10 cellular contexts compared by ENCODE assay signal in the genomic region with DNA sequence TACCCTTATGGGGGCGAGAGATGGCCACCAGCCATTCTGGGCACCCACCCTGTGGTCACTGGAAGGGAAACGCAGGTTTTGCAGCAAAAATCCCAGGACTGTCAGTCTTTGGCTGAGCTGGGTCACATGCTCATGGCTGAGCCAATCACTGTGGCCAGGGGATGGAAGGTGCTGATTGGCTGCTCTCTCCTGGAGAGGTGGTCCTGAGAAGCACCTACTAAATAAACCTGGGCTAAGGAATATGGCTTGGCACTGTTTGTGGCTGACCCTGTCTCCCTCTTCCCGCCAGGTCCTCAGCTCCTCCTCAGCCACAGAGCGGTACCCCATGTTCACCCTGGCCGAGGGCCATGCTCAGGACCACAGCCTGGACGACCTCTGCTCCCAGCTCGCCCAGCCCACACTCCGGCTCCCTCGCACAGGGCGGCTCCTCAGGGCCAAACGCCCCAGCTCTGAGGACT. TPM values are rescaled to one million over a fixed set of nuclear protein-coding genes. Genes with fewer than 3 reads are reported as not detected.
DNase-seq lines count a peak whose midpoint lies in the region; FAIRE-seq and TF ChIP-seq lines count a peak whose summit lies in the region.
"Had no signal": no experiment of that assay in that cellular context is flagged by ENCODE, and none has a peak within 500 bp of the region (broad histone marks: within the 10 kb centered on the region; RNA-seq: fewer than 3 reads in every experiment).

No MANE protein-coding gene starts in this region.

- TF ChIP-seq CTCF in GM12865 (IDR thresholded peaks at IDR 0.05; ENCODE audit: insufficient read depth, low read depth, low read length, missing control alignments) (no peak), SK-N-SH (IDR thresholded peaks at IDR 0.05) (no peak), brain microvascular endothelial cell (IDR thresholded peaks at IDR 0.05; ENCODE audit: low read depth, low read length, missing control alignments) (no peak), chondrocyte (IDR thresholded peaks at IDR 0.05) (no peak)

- H3K4me1 Mint-ChIP-seq in chondrocyte (ENCODE audit: low read depth): no peaks in the 10 kb centered on the region

- H3K79me2 ChIP-seq in SK-N-SH (ENCODE audit: insufficient read depth): no peaks in the 10 kb centered on the region

- no peaks in the 10 kb centered on the region for H3K27me3 ChIP-seq in SK-N-SH (ENCODE audit: insufficient read depth)
- H3K27me3 ChIP-seq in brain microvascular endothelial cell (replicated peaks): no peaks in the 10 kb centered on the region

- peaks cover 13% of the 10 kb centered on the region for H3F3A ChIP-seq in SK-N-SH (replicated peaks; ENCODE audit: insufficient read depth)

- no peak overlapping the region for H3K9ac ChIP-seq in SK-N-SH

- H3K36me3 Mint-ChIP-seq in chondrocyte (ENCODE audit: low read depth): peaks cover 25% of the 10 kb centered on the region

- no peak overlapping the region for H3K4me3 Mint-ChIP-seq in chondrocyte (ENCODE audit: unreplicated experiment)

- no peak for TF ChIP-seq EP300 in SK-N-SH (IDR thresholded peaks at IDR 0.05; ENCODE audit: borderline replicate concordance in 1 of 2, low read depth in 1 of 2, low read length in 1 of 2)

- H3K27me3 Mint-ChIP-seq in chondrocyte (ENCODE audit: low read depth): no peaks in the 10 kb centered on the region

- H3K36me3 ChIP-seq in SK-N-SH (replicated peaks in 1 of 2; ENCODE audit: control insufficient read depth in 1 of 2, insufficient read depth in 2 of 2, low read length in 1 of 2) (peaks cover 25 to 32% of the 10 kb centered on the region in 2 experiments), brain microvascular endothelial cell (replicated peaks) (peaks cover 58% of the 10 kb centered on the region)

- no peak for TF ChIP-seq RAD21 in SK-N-SH (IDR thresholded peaks at IDR 0.05; ENCODE audit: low read length)

- H3K4me1 ChIP-seq in SK-N-SH (ENCODE audit: control insufficient read depth in 1 of 2, insufficient read depth in 2 of 2, low read depth in 1 of 2, low read length in 1 of 2): no peaks in the 10 kb centered on the region

- H2AFZ ChIP-seq in SK-N-SH (ENCODE audit: low read depth): no peak overlapping the region

- in situ Hi-C loops in brain microvascular endothelial cell (cut with HindIII; ENCODE audit: low pct_ligation_motif_present, low sequenced_read_pairs): no loop called here

- no peaks in the 10 kb centered on the region for H3K9me3 Mint-ChIP-seq in chondrocyte (ENCODE audit: low read depth)

- CTCF ChIA-PET in SK-N-SH (lab: Yijun Ruan, JAX): interaction anchor here (0.7 to 3.9 kb wide), 8 partner anchors 8 to 268 kb away, joined by 3 to 19 read pairs (median 4); partner anchors contain the start of gene ATG4D

- H3K9me2 ChIP-seq in SK-N-SH: no peaks in the 10 kb centered on the region

- FAIRE-seq in RCC 7860 (lab: Jason Lieb, UNC): no peak
- FAIRE-seq: bronchial epithelial cell, GM18507 had no signal

- H3K27ac Mint-ChIP-seq in chondrocyte (ENCODE audit: unreplicated experiment): no peak overlapping the region

- POLR2A ChIA-PET in SK-N-SH (lab: Yijun Ruan, JAX): interaction anchor here (0.7 to 0.8 kb wide), 2 partner anchors 13 to 15 kb away, joined by 3 to 4 read pairs; partner anchors contain the start of gene KRI1

- 0 out of 2 replicates have a peak, but pooled peaks cover 3% of the 10 kb centered on the region for H4K20me1 ChIP-seq in SK-N-SH (ENCODE audit: insufficient read depth)

- WGBS in SK-N-SH (ENCODE audit: low lambda C conversion rate): 97% methylated on average over 9 of the region's 11 CpGs

- H3K27ac ChIP-seq in SK-N-SH (ENCODE audit: low read depth in 2 of 2, low read length in 1 of 2) (no peak overlapping the region), brain microvascular endothelial cell (no peak overlapping the region)

- H3K4me3 ChIP-seq in GM12865 (ENCODE audit: low read depth, low read length) (no peak overlapping the region), SK-N-SH (ENCODE audit: low read depth in 2 of 2, low read length in 1 of 2) (no peak overlapping the region), brain microvascular endothelial cell (ENCODE audit: low read depth, low read length) (no peak overlapping the region)

- no peaks in the 10 kb centered on the region for H3K9me3 ChIP-seq in SK-N-SH

- no peak overlapping the region for H3K4me2 ChIP-seq in SK-N-SH

- DNase-seq in A172 (ENCODE audit: low spot score) (peak; percentile 34), GM12865 (ENCODE audit: low read depth) (peak; percentile 40), SK-N-SH (peak; percentile 75), germinal center (ENCODE audit: low spot score) (peak; percentile 50), brain microvascular endothelial cell (no peak), chondrocyte (ENCODE audit: low spot score) (no peak), RCC 7860 (ENCODE audit: low spot score) (no peak), hippocampal formation (lab: John Stamatoyannopoulos, UW) (no peak)

TF ChIP-seq in SK-N-SH, 30 proteins besides CTCF, POLR2A, EP300 and RAD21:
- TF ChIP-seq POLR2AphosphoS5 (IDR thresholded peaks at IDR 0.05; ENCODE audit: low read depth, low read length) (peak; percentile 47; the same call in 1 of the 2 replicates), USF1 (IDR thresholded peaks at IDR 0.05; ENCODE audit: borderline replicate concordance, low read depth) (peak; percentile 81; the same call in 1 of the 2 replicates), RFX5 (IDR thresholded peaks at IDR 0.05; ENCODE audit: low read length) (no peak)
TF ChIP-seq in SK-N-SH: peak in this region for 2.

RNA-seq across cellular contexts. Expression of gene ATG4D, which starts 8.9 kb away (rescaled TPM):
- 62.5 and 68.0 TPM in 2 replicates for total RNA-seq in A172 (2014; rRNA removed; shearing (Covaris generic))
- 19.7 and 22.6 TPM in 2 replicates for polyA plus RNA-seq in SK-N-SH (2012; rRNA removed)
- polyA plus RNA-seq in SK-N-SH (2012; cell fraction: cytosol; rRNA removed): 8.8 and 15.2 TPM in 2 replicates
- 65.8 and 70.8 TPM in 2 replicates for polyA plus RNA-seq in SK-N-SH (2012; cell fraction: nucleus; rRNA removed)
- total RNA-seq in chondrocyte: 14.8 to 23.2 TPM (median 21.7 TPM) in 3 replicates

RNA-seq across cellular contexts. Expression of gene KRI1, which starts 13.2 kb away (rescaled TPM):
- total RNA-seq in A172 (2014; rRNA removed; shearing (Covaris generic)): 7.4 and 9.5 TPM in 2 replicates
- 23.3 and 26.7 TPM in 2 replicates for polyA plus RNA-seq in SK-N-SH (2012; rRNA removed)
- polyA plus RNA-seq in SK-N-SH (2012; cell fraction: cytosol; rRNA removed): 17.4 and 23.7 TPM in 2 replicates
- polyA plus RNA-seq in SK-N-SH (2012; cell fraction: nucleus; rRNA removed): 58.1 and 74.0 TPM in 2 replicates
- total RNA-seq in chondrocyte: 14.2 to 16.1 TPM (median 15.4 TPM) in 3 replicates

RNA-seq across cellular contexts. Expression of gene CDKN2D, which starts 16.2 kb away (rescaled TPM):
- total RNA-seq in A172 (2014; rRNA removed; shearing (Covaris generic)): 10.6 and 11.3 TPM in 2 replicates
- polyA plus RNA-seq in SK-N-SH (2012; rRNA removed): 13.1 and 14.9 TPM in 2 replicates
- 11.6 and 16.2 TPM in 2 replicates for polyA plus RNA-seq in SK-N-SH (2012; cell fraction: cytosol; rRNA removed)
- polyA plus RNA-seq in SK-N-SH (2012; cell fraction: nucleus; rRNA removed): 5.4 and 5.7 TPM in 2 replicates
- 8.3 to 12.0 TPM (median 10.4 TPM) in 3 replicates for total RNA-seq in chondrocyte

RNA-seq across cellular contexts. Expression of gene AP1M2, which starts 34.5 kb away (rescaled TPM):
- total RNA-seq in A172 (2014; rRNA removed; shearing (Covaris generic)): 39.4 and 41.9 TPM in 2 replicates
- polyA plus RNA-seq in SK-N-SH (2012; rRNA removed): 0.05 and 0.30 TPM in 2 replicates
- 0.21 and 0.42 TPM in 2 replicates for polyA plus RNA-seq in SK-N-SH (2012; cell fraction: cytosol; rRNA removed)
- 0.06 and 0.48 TPM in 2 replicates for polyA plus RNA-seq in SK-N-SH (2012; cell fraction: nucleus; rRNA removed)
- 0.45 TPM in 1 of 3 replicates, not detected in the others for total RNA-seq in chondrocyte

RNA-seq across cellular contexts. Expression of gene S1PR5, which starts 35.4 kb away (rescaled TPM):
- 7.9 and 9.0 TPM in 2 replicates for total RNA-seq in A172 (2014; rRNA removed; shearing (Covaris generic))
- 0.32 and 0.36 TPM in 2 replicates for polyA plus RNA-seq in SK-N-SH (2012; rRNA removed)
- polyA plus RNA-seq in SK-N-SH (2012; cell fraction: cytosol; rRNA removed): 0.36 and 0.39 TPM in 2 replicates
- 0.21 and 0.24 TPM in 2 replicates for polyA plus RNA-seq in SK-N-SH (2012; cell fraction: nucleus; rRNA removed)
- 3.7 to 6.7 TPM (median 6.4 TPM) in 3 replicates for total RNA-seq in chondrocyte

Comparison
In these comparisons a context has a peak if more than half of its experiments do, and no peak if none do; other contexts are left out.
1. DNase-seq: peak in A172 (single experiment), GM12865 (single experiment), SK-N-SH (single experiment) and germinal center (single experiment); none in brain microvascular endothelial cell (single experiment), chondrocyte (single experiment), RCC 7860 (single experiment) and hippocampal formation (0 of 2).